28 cellular contexts compared by ENCODE assay signal in genomic region chr1:231153726-231154125, GRCh38. TPM values are rescaled to one million over a fixed set of nuclear protein-coding genes. Genes with fewer than 3 reads are reported as not detected.
DNase-seq lines count a peak whose midpoint lies in the region; ATAC-seq, FAIRE-seq and TF ChIP-seq lines count a peak whose summit lies in the region.
"Had no signal": no experiment of that assay in that cellular context is flagged by ENCODE, and none has a peak within 500 bp of the region (broad histone marks: within the 10 kb centered on the region; RNA-seq: fewer than 3 reads in every experiment).

No MANE protein-coding gene starts in this region.

- no peak for TF ChIP-seq EP300 in K562 (IDR thresholded peaks at IDR 0.05; ENCODE audit: low read length)

- no peaks in the 10 kb centered on the region for H3K9me3 ChIP-seq in K562 (replicated peaks; ENCODE audit: control insufficient read depth, insufficient read depth, low read depth, low read length)

- POLR2A ChIA-PET in K562 (lab: Yijun Ruan, JAX): interaction anchor here (0.9 to 1.2 kb wide), 2 partner anchors 12 to 18 kb away, joined by 3 read pairs; no protein-coding TSS in a partner anchor

- no peaks in the 10 kb centered on the region for H3K79me2 ChIP-seq in K562 (ENCODE audit: control insufficient read depth, insufficient read depth, low read length)

- FAIRE-seq in K562 (lab: Jason Lieb, UNC): no peak
- FAIRE-seq: A204.1 had no signal

- H4K20me1 ChIP-seq in K562 (replicated peaks; ENCODE audit: control insufficient read depth, insufficient read depth, low read length): no peaks in the 10 kb centered on the region
- H4K20me1 ChIP-seq: BLaER1 treated with 17β-estradiol and CSF1 and Interleukin-3, amounts not matched to agents 10 nM and 100 nM had no signal

- TF ChIP-seq RAD21 in K562 (CRISPR knock-in tag; conservative IDR thresholded peaks at IDR 0.05 in 1 of 2, IDR thresholded peaks at IDR 0.05 in 1 of 2): no peak

- intact Hi-C loops in K562 (cut with micrococcal nuclease): no loop called here

- H2AFZ ChIP-seq in K562 (ENCODE audit: low read depth, low read length): no peak overlapping the region
- H2AFZ ChIP-seq: PC-9 had no signal

- H3K27ac ChIP-seq in K562 (ENCODE audit: extremely low read depth, low read depth, low read length): no peak overlapping the region
- H3K27ac ChIP-seq: BLaER1 treated with 17β-estradiol and CSF1 and Interleukin-3, amounts not matched to agents 10 nM and 100 nM; HL-60; PC-9 had no signal

- H3K4me3 ChIP-seq in K562: no peak overlapping the region
- H3K4me3 ChIP-seq: BLaER1 treated with 17β-estradiol and CSF1 and Interleukin-3, amounts not matched to agents 10 nM and 100 nM; PC-9 had no signal

- ATAC-seq in K562 (no peak), HG02973 (IDR thresholded peaks at IDR 0.05; ENCODE audit: unreplicated experiment) (no peak)
- ATAC-seq: HCT116, T-cell had no signal

- no peaks in the 10 kb centered on the region for H3K36me3 ChIP-seq in K562 (ENCODE audit: control insufficient read depth, insufficient read depth, low read length)

- no peak for TF ChIP-seq CTCF in K562 (IDR thresholded peaks at IDR 0.05 in 2 of 3, conservative IDR thresholded peaks at IDR 0.05 in 1 of 3; ENCODE audit: insufficient read depth in 2 of 3, low read depth in 1 of 3, low read length in 3 of 3)

- H3K9me1 ChIP-seq in K562 (ENCODE audit: control insufficient read depth, insufficient read depth, low read length): no peaks in the 10 kb centered on the region

- TF ChIP-seq POLR2A in K562 (conservative IDR thresholded peaks at IDR 0.05): no peak

- peaks cover 0 to under 1% of the 10 kb centered on the region in 2 experiments; a peak in 2 of 5 replicates for H3K4me1 ChIP-seq in K562 (replicated peaks in 1 of 2; ENCODE audit: control insufficient read depth in 2 of 2, insufficient read depth in 2 of 2, low read length in 2 of 2)

- CTCF ChIA-PET in K562 (lab: Yijun Ruan, JAX; ENCODE audit: low intra/inter-chr PET ratio): no interaction called here

- WGBS in K562 (ENCODE audit: insufficient coverage, low coverage, missing lambda C conversion rate): 3% methylated on average over 2 of the region's 2 CpGs

- BruUV-seq in K562 (replicated peaks; lab: Mats Ljungman, UMichigan): no TSS peak

- no peak overlapping the region for H3K9ac ChIP-seq in K562 (ENCODE audit: insufficient read depth in 1 of 2, low read depth in 2 of 2, low read length in 2 of 2)
- H3K9ac ChIP-seq: BLaER1 treated with 17β-estradiol and CSF1 and Interleukin-3, amounts not matched to agents 10 nM and 100 nM had no signal

- no peaks in the 10 kb centered on the region; a peak in 1 of 5 replicates for H3K27me3 ChIP-seq in K562 (ENCODE audit: control insufficient read depth in 2 of 2, insufficient read depth in 2 of 2, low read length in 2 of 2)
- H3K27me3 ChIP-seq: BLaER1 treated with 17β-estradiol and CSF1 and Interleukin-3, amounts not matched to agents 10 nM and 100 nM had no signal

- in situ Hi-C loops in K562 (cut with MboI): no loop called here

- H3K4me2 ChIP-seq in K562 (ENCODE audit: insufficient read depth, low read length): no peak overlapping the region
- H3K4me2 ChIP-seq: BLaER1 treated with 17β-estradiol and CSF1 and Interleukin-3, amounts not matched to agents 10 nM and 100 nM; PC-9 had no signal

- DNase-seq in DMS 273 (lab: John Stamatoyannopoulos, UW; ENCODE audit: unreplicated experiment): peak; percentile 64
- DNase-seq in DMS79 treated with DMSO at 0.1 percent for 48 hours (lab: John Stamatoyannopoulos, UW): peak; percentile 93
- peak; percentile 92 for DNase-seq in NCI-H2171 treated with DMSO at 0.1 percent for 48 hours (lab: John Stamatoyannopoulos, UW)
- DNase-seq in K562 (ENCODE audit: extremely low read depth in 1 of 4, low spot score in 3 of 4): no peak
- DNase-seq in activated T-cell treated with anti-CD3 and anti-CD28 coated beads for 4 hours: no peak
- no peak for DNase-seq in HuH-7 (ENCODE audit: low spot score)
- DNase-seq: AML-193; CD4-positive, alpha-beta memory T cell; COR-L47; DND-41; Karpas-422; NCI-H1092; NCI-H1436 treated with DMSO at 0.1 percent for 48 hours; NCI-H2029 treated with DMSO at 0.1 percent for 48 hours; NCI-H524 treated with DMSO at 0.1 percent for 48 hours; NCI-H774; PC-9; Right ventricle myocardium superior; T-cell had no signal

TF ChIP-seq in K562, 482 proteins besides CTCF, POLR2A, EP300 and RAD21:
- peak; percentile 65 for TF ChIP-seq ZNF316 (IDR thresholded peaks at IDR 0.05)
- TF ChIP-seq C11orf30 (IDR thresholded peaks at IDR 0.05; ENCODE audit: low read depth): peak; percentile 52; the same call in 1 of the 2 replicates
- no peak for TF ChIP-seq GABPB2 (CRISPR knock-in tag; conservative IDR thresholded peaks at IDR 0.05)
- TF ChIP-seq MAFG (tag; conservative IDR thresholded peaks at IDR 0.05): peak; percentile 33; the same call in 1 of the 2 replicates

RNA-seq across cellular contexts. Expression of gene TRIM67, which starts 8.1 kb away (rescaled TPM):
- 0.12 and 0.21 TPM in 2 replicates for total RNA-seq in K562 (2011; cell fraction: chromatin; rRNA removed; ENCODE audit: low replicate concordance)
- under 0.01 and 0.13 TPM in 2 replicates for total RNA-seq in K562 (2011; cell fraction: nucleolus; rRNA removed)
- 0.07 TPM in 1 of 2 replicates, not detected in the other for total RNA-seq in K562 (2011; cell fraction: nucleoplasm; rRNA removed)
- total RNA-seq in K562 (2014; rRNA removed): 0.24 and 0.59 TPM in 2 replicates
- 0.11 and 0.13 TPM in 2 replicates for total RNA-seq in K562 (2014; rRNA removed; fragmentation: Illumina TruSeq; extraction: Trizol)
- total RNA-seq in K562 (2015; rRNA removed; fragmentation: Illumina TruSeq; extraction: Trizol): 0.33 and 0.34 TPM in 2 replicates
- total RNA-seq in K562 (2021): 0.36 and 0.60 TPM in 2 replicates
- polyA plus RNA-seq in K562 (2011; rRNA removed): 0.01 and 0.06 TPM in 2 replicates
- polyA plus RNA-seq in K562 (2011; cell fraction: cytosol; rRNA removed): 0.01 and 0.18 TPM in 2 replicates
- 0.03 and 0.26 TPM in 2 replicates for polyA plus RNA-seq in K562 (2011; cell fraction: nucleus; rRNA removed)
- 1.7 and 4.0 TPM in 2 replicates for polyA plus RNA-seq in K562 (2012)
- polyA plus RNA-seq in K562 (2014; fragmentation: Illumina TruSeq; extraction: Trizol): 0.25 and 0.31 TPM in 2 replicates
- polyA plus RNA-seq in K562 (2014; fragmentation: Nextera tagmentation; extraction: Ambion mirVana): under 1 TPM; 0.04 TPM
- 0.22 and 0.60 TPM in 2 replicates for polyA plus RNA-seq in K562 (2014; rRNA removed)
- polyA minus RNA-seq in K562 (2011; rRNA and poly(A)+ RNA removed): 0.04 TPM in 1 of 2 replicates, not detected in the other
- 0.38 TPM in 1 of 2 replicates, not detected in the other for polyA minus RNA-seq in K562 (2011; cell fraction: cytosol; rRNA and poly(A)+ RNA removed)
- 0.11 and 0.13 TPM in 2 replicates for polyA minus RNA-seq in K562 (2011; cell fraction: nucleus; rRNA and poly(A)+ RNA removed)
- total RNA-seq: CD4-positive, alpha-beta memory T cell; H4; PC-9; RPMI7951; T-cell; T-helper 2 cell treated with Interferon-gamma antibody and Interleukin-4, amounts not matched to agents 100 ng/mL and 5 ng/mL, for 36 hours had no signal
- polyA plus RNA-seq: AG04450; CD4-positive, alpha-beta memory T cell had no signal

Comparison
In these comparisons a context has a peak if more than half of its experiments do, and no peak if none do; other contexts are left out.
1. DNase-seq: peak in DMS 273 (single experiment), DMS79 treated with DMSO at 0.1 percent for 48 hours (single experiment) and NCI-H2171 treated with DMSO at 0.1 percent for 48 hours (single experiment); none in K562 (0 of 4), activated T-cell treated with anti-CD3 and anti-CD28 coated beads for 4 hours (single experiment) and HuH-7 (single experiment).